1 cellular context compared by ENCODE assay signal in genomic region chr1:17011439-17012307, GRCh38.
A peak's percentile ranks its signal among the peaks of the same experiment; 100 is the strongest.
TF ChIP-seq lines count a peak whose summit lies in the region.

TSS of gene ATP13A2 (minus strand) at chr1:17011928. CDS start at chr1:17011738, 190 bp downstream.

TF ChIP-seq in K562, 482 proteins besides CTCF, POLR2A, EP300 and RAD21 (continued from another document and continues in another):
- TF ChIP-seq KLF13 (tag; IDR thresholded peaks at IDR 0.05; ENCODE audit: borderline replicate concordance, low read depth): peak; percentile 45; the same call in 1 of the 2 replicates
- no peak for TF ChIP-seq FOXO4 (CRISPR knock-in tag; IDR thresholded peaks at IDR 0.05)
- TF ChIP-seq ZNF398 (CRISPR knock-in tag; IDR thresholded peaks at IDR 0.05): no peak
- no peak for TF ChIP-seq ZNF121 (CRISPR knock-in tag; conservative IDR thresholded peaks at IDR 0.05)
- no peak for TF ChIP-seq CREB3 (tag; conservative IDR thresholded peaks at IDR 0.05; ENCODE audit: low read depth)
- no peak; the same call in 1 of the 2 replicates for TF ChIP-seq ESRRA (IDR thresholded peaks at IDR 0.05; ENCODE audit: borderline replicate concordance, low read depth)
- TF ChIP-seq E4F1 (CRISPR knock-in tag; IDR thresholded peaks at IDR 0.05; ENCODE audit: borderline replicate concordance): no peak
- no peak for TF ChIP-seq SPI1 (IDR thresholded peaks at IDR 0.05; ENCODE audit: borderline replicate concordance, low read depth, low read length)
- TF ChIP-seq NFIX (CRISPR knock-in tag; IDR thresholded peaks at IDR 0.05; ENCODE audit: low read depth): no peak
- no peak for TF ChIP-seq MEF2D (tag; conservative IDR thresholded peaks at IDR 0.05; ENCODE audit: low read depth)
- TF ChIP-seq ZKSCAN3 (CRISPR knock-in tag; IDR thresholded peaks at IDR 0.05): no peak
- no peak for TF ChIP-seq HSF4 (CRISPR knock-in tag; IDR thresholded peaks at IDR 0.05; ENCODE audit: borderline replicate concordance)
- no peak for TF ChIP-seq ZNF324 (CRISPR knock-in tag; IDR thresholded peaks at IDR 0.05)
- TF ChIP-seq DACH1 (IDR thresholded peaks at IDR 0.05; ENCODE audit: partially characterized antibody): no peak
- no peak for TF ChIP-seq FOXP4 (CRISPR knock-in tag; IDR thresholded peaks at IDR 0.05; ENCODE audit: borderline replicate concordance)
- no peak for TF ChIP-seq SMAD3 (CRISPR knock-in tag; conservative IDR thresholded peaks at IDR 0.05)
- TF ChIP-seq ZNF644 (tag; IDR thresholded peaks at IDR 0.05; ENCODE audit: low read depth): no peak
- TF ChIP-seq PCBP2 (IDR thresholded peaks at IDR 0.05; ENCODE audit: low read depth, low read length, poor library complexity, severe bottlenecking): no peak
- no peak for TF ChIP-seq ZNF76 (CRISPR knock-in tag; IDR thresholded peaks at IDR 0.05; ENCODE audit: borderline replicate concordance)
- no peak for TF ChIP-seq THRAP3 (IDR thresholded peaks at IDR 0.05; ENCODE audit: borderline replicate concordance)
- no peak for TF ChIP-seq BCLAF1 (IDR thresholded peaks at IDR 0.05; ENCODE audit: borderline replicate concordance in 1 of 2, control insufficient read depth in 1 of 2, low read depth in 2 of 2, low read length in 1 of 2)
- TF ChIP-seq ZC3H8 (IDR thresholded peaks at IDR 0.05): no peak
- no peak for TF ChIP-seq ETV6 (IDR thresholded peaks at IDR 0.05; ENCODE audit: borderline replicate concordance in 1 of 2, low read depth in 2 of 2, low read length in 1 of 2)
- no peak for TF ChIP-seq ETV6 (CRISPR knock-in tag; IDR thresholded peaks at IDR 0.05; ENCODE audit: borderline replicate concordance)
- TF ChIP-seq PATZ1 (CRISPR knock-in tag; IDR thresholded peaks at IDR 0.05; ENCODE audit: borderline replicate concordance): no peak
- TF ChIP-seq CBX3 (IDR thresholded peaks at IDR 0.05; ENCODE audit: borderline replicate concordance in 1 of 2, low read length in 2 of 2): no peak
- no peak for TF ChIP-seq MECOM (CRISPR knock-in tag; IDR thresholded peaks at IDR 0.05)
- TF ChIP-seq SP1 (CRISPR knock-in tag; IDR thresholded peaks at IDR 0.05): peak; percentile 83
- TF ChIP-seq ELK1 (CRISPR knock-in tag; IDR thresholded peaks at IDR 0.05): no peak
- no peak for TF ChIP-seq ZZZ3 (IDR thresholded peaks at IDR 0.05)
- no peak for TF ChIP-seq HES1 (IDR thresholded peaks at IDR 0.05; ENCODE audit: low read depth)
- TF ChIP-seq CREM (IDR thresholded peaks at IDR 0.05; ENCODE audit: low read depth): peak; percentile 89
- TF ChIP-seq GABPB1 (CRISPR knock-in tag; IDR thresholded peaks at IDR 0.05): 0 out of 2 replicates have a peak, but pooled peaks have one; percentile 8
- no peak for TF ChIP-seq BACH1 (tag; IDR thresholded peaks at IDR 0.05)
